In the genomic region with DNA sequence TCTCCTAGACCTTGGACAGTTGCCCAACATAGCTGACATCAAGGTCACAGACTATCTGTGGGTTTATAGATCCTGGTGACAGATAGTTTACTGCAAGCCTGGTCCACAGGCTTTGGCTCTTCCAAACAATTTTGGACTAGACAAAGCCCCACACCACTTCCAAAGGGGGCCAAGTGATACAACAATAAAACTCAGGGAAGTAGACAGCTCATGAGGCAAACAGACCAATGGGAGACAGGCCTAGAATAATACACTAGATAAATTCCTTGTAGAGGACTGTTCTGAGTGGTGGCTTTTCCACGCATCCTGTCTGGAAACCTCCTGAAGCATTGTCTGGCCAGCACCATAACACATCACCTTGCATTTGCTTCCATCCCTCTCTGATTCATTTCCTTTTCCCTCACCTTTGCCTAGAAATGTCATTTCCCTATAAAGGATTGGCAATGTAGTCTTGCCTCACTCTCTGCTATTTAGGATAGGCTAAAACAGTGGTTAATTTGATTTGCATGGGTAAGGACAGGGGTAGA, we compare ENCODE assay signal across 3 cellular contexts.
TF ChIP-seq lines count a peak whose summit lies in the region.

No MANE protein-coding gene starts in this region.

TF ChIP-seq in SK-N-SH, 30 proteins besides CTCF, POLR2A, EP300 and RAD21 (continued from another document):
- TF ChIP-seq EZH2phosphoT487 (IDR thresholded peaks at IDR 0.05; ENCODE audit: borderline replicate concordance, low read depth), result no peak
- TF ChIP-seq, protein P1, sequence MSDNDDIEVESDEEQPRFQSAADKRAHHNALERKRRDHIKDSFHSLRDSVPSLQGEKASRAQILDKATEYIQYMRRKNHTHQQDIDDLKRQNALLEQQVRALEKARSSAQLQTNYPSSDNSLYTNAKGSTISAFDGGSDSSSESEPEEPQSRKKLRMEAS (IDR thresholded peaks at IDR 0.05; ENCODE audit: low read depth), result no peak
- no peak for TF ChIP-seq CHD2 (IDR thresholded peaks at IDR 0.05; ENCODE audit: low read length, partially characterized antibody)
- no peak for TF ChIP-seq SMC3 (IDR thresholded peaks at IDR 0.05; ENCODE audit: low read depth, low read length)
- no peak for TF ChIP-seq NRF1 (IDR thresholded peaks at IDR 0.05; ENCODE audit: low read depth, low read length)
- TF ChIP-seq NFIC (IDR thresholded peaks at IDR 0.05; ENCODE audit: borderline replicate concordance), result no peak
- TF ChIP-seq MEF2A (IDR thresholded peaks at IDR 0.05; ENCODE audit: borderline replicate concordance, low read depth), result no peak
- TF ChIP-seq, protein P2, sequence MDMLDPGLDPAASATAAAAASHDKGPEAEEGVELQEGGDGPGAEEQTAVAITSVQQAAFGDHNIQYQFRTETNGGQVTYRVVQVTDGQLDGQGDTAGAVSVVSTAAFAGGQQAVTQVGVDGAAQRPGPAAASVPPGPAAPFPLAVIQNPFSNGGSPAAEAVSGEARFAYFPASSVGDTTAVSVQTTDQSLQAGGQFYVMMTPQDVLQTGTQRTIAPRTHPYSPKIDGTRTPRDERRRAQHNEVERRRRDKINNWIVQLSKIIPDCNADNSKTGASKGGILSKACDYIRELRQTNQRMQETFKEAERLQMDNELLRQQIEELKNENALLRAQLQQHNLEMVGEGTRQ (IDR thresholded peaks at IDR 0.05; ENCODE audit: borderline replicate concordance, low read depth, low read length), result no peak
- TF ChIP-seq USF1 (IDR thresholded peaks at IDR 0.05; ENCODE audit: borderline replicate concordance, low read depth), result no peak
- TF ChIP-seq, protein P3, sequence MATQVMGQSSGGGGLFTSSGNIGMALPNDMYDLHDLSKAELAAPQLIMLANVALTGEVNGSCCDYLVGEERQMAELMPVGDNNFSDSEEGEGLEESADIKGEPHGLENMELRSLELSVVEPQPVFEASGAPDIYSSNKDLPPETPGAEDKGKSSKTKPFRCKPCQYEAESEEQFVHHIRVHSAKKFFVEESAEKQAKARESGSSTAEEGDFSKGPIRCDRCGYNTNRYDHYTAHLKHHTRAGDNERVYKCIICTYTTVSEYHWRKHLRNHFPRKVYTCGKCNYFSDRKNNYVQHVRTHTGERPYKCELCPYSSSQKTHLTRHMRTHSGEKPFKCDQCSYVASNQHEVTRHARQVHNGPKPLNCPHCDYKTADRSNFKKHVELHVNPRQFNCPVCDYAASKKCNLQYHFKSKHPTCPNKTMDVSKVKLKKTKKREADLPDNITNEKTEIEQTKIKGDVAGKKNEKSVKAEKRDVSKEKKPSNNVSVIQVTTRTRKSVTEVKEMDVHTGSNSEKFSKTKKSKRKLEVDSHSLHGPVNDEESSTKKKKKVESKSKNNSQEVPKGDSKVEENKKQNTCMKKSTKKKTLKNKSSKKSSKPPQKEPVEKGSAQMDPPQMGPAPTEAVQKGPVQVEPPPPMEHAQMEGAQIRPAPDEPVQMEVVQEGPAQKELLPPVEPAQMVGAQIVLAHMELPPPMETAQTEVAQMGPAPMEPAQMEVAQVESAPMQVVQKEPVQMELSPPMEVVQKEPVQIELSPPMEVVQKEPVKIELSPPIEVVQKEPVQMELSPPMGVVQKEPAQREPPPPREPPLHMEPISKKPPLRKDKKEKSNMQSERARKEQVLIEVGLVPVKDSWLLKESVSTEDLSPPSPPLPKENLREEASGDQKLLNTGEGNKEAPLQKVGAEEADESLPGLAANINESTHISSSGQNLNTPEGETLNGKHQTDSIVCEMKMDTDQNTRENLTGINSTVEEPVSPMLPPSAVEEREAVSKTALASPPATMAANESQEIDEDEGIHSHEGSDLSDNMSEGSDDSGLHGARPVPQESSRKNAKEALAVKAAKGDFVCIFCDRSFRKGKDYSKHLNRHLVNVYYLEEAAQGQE (IDR thresholded peaks at IDR 0.05; ENCODE audit: low read depth, low read length), result no peak
- no peak for TF ChIP-seq RXRA (IDR thresholded peaks at IDR 0.05; ENCODE audit: borderline replicate concordance, low read depth)
- TF ChIP-seq GATA2 (CRISPR knock-in tag; IDR thresholded peaks at IDR 0.05), result no peak
- TF ChIP-seq FOXM1 (IDR thresholded peaks at IDR 0.05; ENCODE audit: low read depth), result no peak
TF ChIP-seq in SK-N-SH: peak in this region for 0.

TF ChIP-seq in SK-N-SH treated with all-trans-retinoic acid at 6 μM for 48 hours, 23 proteins besides CTCF, POLR2A, EP300 and RAD21 (continued from another document):
- TF ChIP-seq TCF4 (CRISPR knock-in tag; IDR thresholded peaks at IDR 0.05; ENCODE audit: borderline replicate concordance), result no peak

TF ChIP-seq in endothelial cell of umbilical vein, 7 proteins besides CTCF, POLR2A, EP300 and RAD21:
- TF ChIP-seq, protein P1 (IDR thresholded peaks at IDR 0.05; ENCODE audit: insufficient read depth, insufficient read length), result no peak
- TF ChIP-seq FOS (IDR thresholded peaks at IDR 0.05; ENCODE audit: borderline replicate concordance, insufficient read depth, low read length) (peak; percentile 68), GATA2 (IDR thresholded peaks at IDR 0.05; ENCODE audit: insufficient read depth, insufficient read length, low read depth, low read length) (no peak), JUN (IDR thresholded peaks at IDR 0.05; ENCODE audit: borderline replicate concordance, insufficient read depth, insufficient read length, low read depth) (no peak)
